ENCODE assay signal across 24 cellular contexts in genomic region chr14:48788771-48789170, GRCh38.
DNase-seq lines count a peak whose midpoint lies in the region; ATAC-seq, FAIRE-seq and TF ChIP-seq lines count a peak whose summit lies in the region.
"Had no signal": no experiment of that assay in that cellular context is flagged by ENCODE, and none has a peak within 500 bp of the region (broad histone marks: within the 10 kb centered on the region; RNA-seq: fewer than 3 reads in every experiment).

No MANE protein-coding gene starts in this region.

- H4K8ac ChIP-seq in IMR-90 (ENCODE audit: low read depth in 2 of 2, low read length in 2 of 2), result no peak overlapping the region

- H4K5ac ChIP-seq in IMR-90 (ENCODE audit: low read depth, low read length), result no peak overlapping the region

- no peaks in the 10 kb centered on the region for H4K20me1 ChIP-seq in IMR-90 (ENCODE audit: insufficient read depth, low read length)
- H4K20me1 ChIP-seq: BLaER1 had no signal

- H2BK15ac ChIP-seq in IMR-90 (ENCODE audit: low read depth, low read length), result no peak overlapping the region

- no CpG with 5 or more reads among the region's 2 CpGs for WGBS in IMR-90 (ENCODE audit: extremely low coverage in 2 of 2, insufficient read length in 1 of 2), 2 experiments
- WGBS in testis, 2 donors, result 45 to 53% methylated on average over 2 of the region's 2 CpGs

- no peak overlapping the region for H4K91ac ChIP-seq in IMR-90 (ENCODE audit: insufficient read depth, low read depth, low read length)

- no peak overlapping the region for H3K18ac ChIP-seq in IMR-90 (ENCODE audit: low read depth, low read length)

- no peak overlapping the region for H2BK120ac ChIP-seq in IMR-90 (ENCODE audit: low read depth, low read length)

- H3K27me3 ChIP-seq in IMR-90 (ENCODE audit: control insufficient read depth, insufficient read depth, low read length) (no peaks in the 10 kb centered on the region), testis (no peaks in the 10 kb centered on the region)
- H3K27me3 ChIP-seq: BLaER1, SJSA1 had no signal

- H3K4me1 ChIP-seq in IMR-90 (ENCODE audit: control insufficient read depth, insufficient read depth, low read length), result no peaks in the 10 kb centered on the region
- H3K4me1 ChIP-seq in testis, result no peaks in the 10 kb centered on the region
- H3K4me1 ChIP-seq: SJSA1 had no signal

- H3K56ac ChIP-seq in IMR-90 (ENCODE audit: extremely low read depth, insufficient read depth, low read length), result no peak overlapping the region

- no peak overlapping the region for H3K4me3 ChIP-seq in IMR-90 (ENCODE audit: insufficient read depth, low read depth, low read length)
- H3K4me3 ChIP-seq in testis, result no peak overlapping the region
- H3K4me3 ChIP-seq: BLaER1, SJSA1 had no signal

- intact Hi-C loops in IMR-90 (cut with micrococcal nuclease) (no loop called here), testis (cut with DNase I; ENCODE audit: low total_unique reads) (no loop called here)

- BruUV-seq in IMR-90 (replicated peaks; lab: Mats Ljungman, UMichigan), result no TSS peak

- no peak overlapping the region for H2AK5ac ChIP-seq in IMR-90 (ENCODE audit: low read depth, low read length)

- TF ChIP-seq POLR2A in IMR-90 (IDR thresholded peaks at IDR 0.05; ENCODE audit: low read depth, low read length), result no peak
- no peak for TF ChIP-seq POLR2A in testis (IDR thresholded peaks at IDR 0.05)

- no peak for FAIRE-seq in frontal cortex (lab: Jason Lieb, UNC)

- H3K36me3 Mint-ChIP-seq in activated naive CD4-positive, alpha-beta T cell treated with anti-CD3 and anti-CD28 coated beads, Interleukin-2, amount 50 U/mL, for 72 hours, result no peaks in the 10 kb centered on the region
- H3K36me3 Mint-ChIP-seq: CD4-positive, CD25-positive, alpha-beta regulatory T cell had no signal

- H3K9ac ChIP-seq in IMR-90 (ENCODE audit: low read depth, low read length), result no peak overlapping the region
- H3K9ac ChIP-seq: BLaER1 had no signal

- no peak overlapping the region for H3K4ac ChIP-seq in IMR-90 (ENCODE audit: low read depth, low read length)

- no peak overlapping the region for H3K14ac ChIP-seq in IMR-90 (replicated peaks; ENCODE audit: low read depth, low read length)

- no peak overlapping the region for H2AFZ ChIP-seq in IMR-90 (replicated peaks; ENCODE audit: low read length, poor library complexity)

- H3K27ac ChIP-seq in IMR-90 (ENCODE audit: insufficient read depth, low read length), result peak overlapping the region; percentile 21; the same call in 1 of the 2 replicates
- no peak overlapping the region for H3K27ac ChIP-seq in testis
- H3K27ac ChIP-seq: BLaER1, HL-60, SJSA1 had no signal

- no peaks in the 10 kb centered on the region for H3K9me3 ChIP-seq in IMR-90 (ENCODE audit: control insufficient read depth, insufficient read depth, low read length)
- H3K9me3 ChIP-seq in testis, result no peaks in the 10 kb centered on the region
- H3K9me3 ChIP-seq: BLaER1, SJSA1 had no signal

- 0 out of 2 replicates have a peak overlapping the region, but pooled peaks have one; percentile 1 for H2BK20ac ChIP-seq in IMR-90 (ENCODE audit: low read depth, low read length)

- DNase-seq in A172 (ENCODE audit: low spot score), result peak; percentile 21
- no peak for DNase-seq in IMR-90
- peak; percentile 18 for DNase-seq in astrocyte of the hippocampus (ENCODE audit: low read depth, low spot score)
- DNase-seq in testis, result peak; percentile 55
- no peak for DNase-seq in frontal cortex (ENCODE audit: low spot score in 2 of 2)
- DNase-seq in activated naive CD4-positive, alpha-beta T cell treated with anti-CD3 and anti-CD28 coated beads, Interleukin-2, amount 50 U/mL, for 72 hours (ENCODE audit: low spot score in 2 of 2), result no peak
- DNase-seq: 8988T; CD4-positive, CD25-positive, alpha-beta regulatory T cell; DMS153; GOT3; Karpas-422; MV-4-11; NCI-H1105 treated with DMSO at 0.1 percent for 48 hours; NCI-H146; NCI-H2029; NCI-H446 treated with DMSO at 0.1 percent for 48 hours; NCI-H526; Right ventricle myocardium superior; RPMI8226 had no signal

- TF ChIP-seq CTCF in IMR-90 (conservative IDR thresholded peaks at IDR 0.05; ENCODE audit: low read depth, low read length) (no peak), testis (IDR thresholded peaks at IDR 0.05) (no peak)

- in situ Hi-C loops in IMR-90 (cut with MboI; ENCODE audit: low sequenced_read_pairs), result no loop called here

- ATAC-seq in IMR-90 (ENCODE audit: low read depth), result no peak
- no peak for ATAC-seq in HG02610 (IDR thresholded peaks at IDR 0.05; ENCODE audit: unreplicated experiment)
- ATAC-seq in activated naive CD4-positive, alpha-beta T cell treated with anti-CD3 and anti-CD28 coated beads, Interleukin-2, amount 50 U/mL, for 72 hours, result no peak
- ATAC-seq: HCT116 had no signal

- H3K23ac ChIP-seq in IMR-90 (ENCODE audit: low read depth, low read length), result no peak overlapping the region

- H3K79me1 ChIP-seq in IMR-90 (ENCODE audit: low read depth in 1 of 2, low read length in 2 of 2), result no peaks in the 10 kb centered on the region

- no peak overlapping the region for H2AK9ac ChIP-seq in IMR-90 (replicated peaks; ENCODE audit: low read depth, low read length, poor library complexity)

- no peaks in the 10 kb centered on the region for H3K9me1 ChIP-seq in IMR-90 (ENCODE audit: insufficient read depth, low read length)

- CTCF ChIA-PET in IMR-90 (lab: Yijun Ruan, JAX), result interaction anchor here (0.7 to 1.0 kb wide), 2 partner anchors 14 to 75 kb away, joined by 4 read pairs; no protein-coding TSS in a partner anchor

- POLR2A ChIA-PET in IMR-90 (lab: Charles Lee; ENCODE audit: unreplicated experiment), result no interaction called here

- H3K4me2 ChIP-seq in IMR-90 (ENCODE audit: low read depth, low read length), result no peak overlapping the region
- H3K4me2 ChIP-seq: BLaER1 had no signal

- no peak overlapping the region for H2BK5ac ChIP-seq in IMR-90 (ENCODE audit: low read depth, low read length, poor library complexity, severe bottlenecking)

- no peak overlapping the region for H3K27ac Mint-ChIP-seq in activated naive CD4-positive, alpha-beta T cell treated with anti-CD3 and anti-CD28 coated beads, Interleukin-2, amount 50 U/mL, for 72 hours
- H3K27ac Mint-ChIP-seq: CD4-positive, CD25-positive, alpha-beta regulatory T cell had no signal

- no peak for TF ChIP-seq RAD21 in IMR-90 (IDR thresholded peaks at IDR 0.05; ENCODE audit: low read length)

- H3K9me3 Mint-ChIP-seq in activated naive CD4-positive, alpha-beta T cell treated with anti-CD3 and anti-CD28 coated beads, Interleukin-2, amount 50 U/mL, for 72 hours, result peaks cover 7 to 8% of the 10 kb centered on the region in 2 donors

- H3K36me3 ChIP-seq in IMR-90 (ENCODE audit: control insufficient read depth, insufficient read depth, low read length) (no peaks in the 10 kb centered on the region), testis (ENCODE audit: low read depth, missing control alignments) (no peaks in the 10 kb centered on the region)
- H3K36me3 ChIP-seq: BLaER1, SJSA1 had no signal

- dilution Hi-C loops in IMR-90 (cut with HindIII; ENCODE audit: low sequenced_read_pairs, unreplicated experiment), result no loop called here

TF ChIP-seq in IMR-90, 13 proteins besides CTCF, POLR2A, EP300 and RAD21:
- TF ChIP-seq SMC3 (IDR thresholded peaks at IDR 0.05; ENCODE audit: low read depth, low read length) (no peak), CHD1 (IDR thresholded peaks at IDR 0.05; ENCODE audit: low read depth, low read length) (no peak), RFX5 (IDR thresholded peaks at IDR 0.05; ENCODE audit: low read depth, low read length) (no peak), NFE2L2 (IDR thresholded peaks at IDR 0.05; ENCODE audit: low read depth, low read length) (no peak), MXI1 (IDR thresholded peaks at IDR 0.05; ENCODE audit: borderline replicate concordance, low read depth, low read length) (no peak), FOS (IDR thresholded peaks at IDR 0.05; ENCODE audit: low read depth, low read length) (no peak), ELK1 (IDR thresholded peaks at IDR 0.05; ENCODE audit: borderline replicate concordance, low read depth, low read length) (no peak), MAZ (IDR thresholded peaks at IDR 0.05; ENCODE audit: borderline replicate concordance, low read depth, low read length) (no peak), MAFK (IDR thresholded peaks at IDR 0.05; ENCODE audit: low read depth, low read length) (no peak), USF2 (IDR thresholded peaks at IDR 0.05; ENCODE audit: low read depth, low read length) (no peak), CEBPB (IDR thresholded peaks at IDR 0.05; ENCODE audit: low read depth, low read length) (no peak), BHLHE40 (IDR thresholded peaks at IDR 0.05; ENCODE audit: low read depth, low read length) (no peak), RCOR1 (IDR thresholded peaks at IDR 0.05; ENCODE audit: insufficient replicate concordance, low read length) (no peak)

Comparison
In these comparisons a context has a peak if more than half of its experiments do, and no peak if none do; other contexts are left out.
1. DNase-seq: peak in A172 (single experiment), astrocyte of the hippocampus (single experiment) and testis (single experiment); none in IMR-90 (single experiment), frontal cortex (0 of 2) and activated naive CD4-positive, alpha-beta T cell treated with anti-CD3 and anti-CD28 coated beads, Interleukin-2, amount 50 U/mL, for 72 hours (0 of 2).